In genomic region chr1:31441970-31442647, GRCh38 we compare ENCODE assay signal across 1 cellular context.
TF ChIP-seq lines count a peak whose summit lies in the region.

No MANE protein-coding gene starts in this region.

TF ChIP-seq in GM12878, 131 proteins besides CTCF, POLR2A, EP300 and RAD21 (continued from another document):
- no peak for TF ChIP-seq RELB (IDR thresholded peaks at IDR 0.05; ENCODE audit: low read depth)
